ENCODE assay signal across 2 cellular contexts in genomic region chr22:46569055-46569847, GRCh38.
TF ChIP-seq lines count a peak whose summit lies in the region.

No MANE protein-coding gene starts in this region.

TF ChIP-seq in SK-N-SH treated with all-trans-retinoic acid at 6 μM for 48 hours, 23 proteins besides CTCF, POLR2A, EP300 and RAD21:
- TF ChIP-seq PATZ1 (CRISPR knock-in tag; IDR thresholded peaks at IDR 0.05; ENCODE audit: borderline replicate concordance) (no peak), TCF4 (CRISPR knock-in tag; IDR thresholded peaks at IDR 0.05; ENCODE audit: borderline replicate concordance) (no peak), POU6F1 (CRISPR knock-in tag; IDR thresholded peaks at IDR 0.05; ENCODE audit: borderline replicate concordance, low read depth) (no peak), GLIS3 (CRISPR knock-in tag; IDR thresholded peaks at IDR 0.05) (no peak), ARNTL (CRISPR knock-in tag; IDR thresholded peaks at IDR 0.05; ENCODE audit: borderline replicate concordance, low read depth) (no peak)

TF ChIP-seq in SK-N-SH, 30 proteins besides CTCF, POLR2A, EP300 and RAD21 (continued from another document):
- no peak for TF ChIP-seq FOSL2 (IDR thresholded peaks at IDR 0.05; ENCODE audit: borderline replicate concordance, low read depth)
- TF ChIP-seq ZBTB33 (IDR thresholded peaks at IDR 0.05; ENCODE audit: borderline replicate concordance, low read depth) = no peak
- no peak for TF ChIP-seq GATA2 (CRISPR knock-in tag; IDR thresholded peaks at IDR 0.05)
TF ChIP-seq in SK-N-SH: peak in this region for 0.
